Comparison of ENCODE assay signal across 1 cellular context in genomic region chr6:89826029-89826528, GRCh38.
TF ChIP-seq lines count a peak whose summit lies in the region.

No MANE protein-coding gene starts in this region.

TF ChIP-seq in IMR-90, 13 proteins besides CTCF, POLR2A, EP300 and RAD21 (continued from another document):
- no peak for TF ChIP-seq RCOR1 (IDR thresholded peaks at IDR 0.05; ENCODE audit: insufficient replicate concordance, low read length)
- TF ChIP-seq NFE2L2 (IDR thresholded peaks at IDR 0.05; ENCODE audit: low read depth, low read length), result no peak
